12 cellular contexts compared by ENCODE assay signal in the genomic region with DNA sequence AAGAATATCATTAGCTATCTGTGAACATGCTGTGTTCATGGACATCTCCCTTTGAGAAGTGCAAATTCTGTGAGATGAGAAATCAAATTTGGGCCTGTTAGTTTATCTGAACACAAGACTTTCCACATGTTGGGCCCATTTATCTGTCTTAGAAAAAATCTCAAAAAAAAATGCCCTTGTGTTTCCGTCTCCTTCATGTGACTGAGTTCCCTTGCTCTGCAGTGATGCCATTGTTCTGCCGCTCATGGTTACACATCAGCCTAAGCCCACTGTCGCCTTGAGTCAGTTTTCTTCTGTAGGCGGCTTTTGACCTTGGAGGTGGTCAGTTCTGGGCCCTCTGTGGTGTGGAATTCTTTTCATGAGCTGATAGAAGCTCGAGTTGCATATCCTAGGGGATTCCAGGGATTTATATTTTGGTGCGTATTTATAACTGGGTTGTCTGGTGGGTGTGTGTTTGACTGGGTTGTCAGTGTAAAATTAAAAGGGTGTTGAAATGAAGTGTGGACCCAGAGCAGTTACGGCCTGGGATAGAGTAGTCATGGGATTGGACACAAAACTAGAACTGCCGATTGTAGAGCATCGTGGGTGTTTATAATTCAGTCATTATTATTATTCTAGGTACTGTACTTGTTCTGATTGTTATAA.
DNase-seq lines count a peak whose midpoint lies in the region; ATAC-seq and TF ChIP-seq lines count a peak whose summit lies in the region.
"Had no signal": no experiment of that assay in that cellular context is flagged by ENCODE, and none has a peak within 500 bp of the region (broad histone marks: within the 10 kb centered on the region; RNA-seq: fewer than 3 reads in every experiment).

No MANE protein-coding gene starts in this region.

- H3K27me3 ChIP-seq in esophagus muscularis mucosa, result no peaks in the 10 kb centered on the region

- no peak for TF ChIP-seq EP300 in esophagus muscularis mucosa (IDR thresholded peaks at IDR 0.05)

- peak overlapping the region; percentile 70 for H3K4me3 ChIP-seq in SK-N-MC
- H3K4me3 ChIP-seq in esophagus muscularis mucosa, result no peak overlapping the region

- H3K9me3 ChIP-seq in SK-N-MC (ENCODE audit: low read depth, low read length), result no peaks in the 10 kb centered on the region
- H3K9me3 ChIP-seq in esophagus muscularis mucosa, result no peaks in the 10 kb centered on the region

- no peaks in the 10 kb centered on the region for H3K36me3 Mint-ChIP-seq in progenitor cell of endocrine pancreas (ENCODE audit: insufficient read depth)

- no peak for TF ChIP-seq POLR2A in esophagus muscularis mucosa (IDR thresholded peaks at IDR 0.05; ENCODE audit: low read depth)

- in situ Hi-C loops in GM13976 (cut with MboI; ENCODE audit: low sequenced_read_pairs, unreplicated experiment), result no loop called here

- TF ChIP-seq CTCF in esophagus muscularis mucosa (IDR thresholded peaks at IDR 0.05) (no peak), progenitor cell of endocrine pancreas (IDR thresholded peaks at IDR 0.05; ENCODE audit: unreplicated experiment) (no peak), GM13976 (IDR thresholded peaks at IDR 0.05; ENCODE audit: borderline replicate concordance, control extremely low read depth, extremely low read depth, insufficient read depth, missing control alignments) (no peak)

- intact Hi-C loops in esophagus muscularis mucosa (cut with DNase I), result no loop called here

- H3K9me3 Mint-ChIP-seq in progenitor cell of endocrine pancreas (ENCODE audit: low read depth), result no peaks in the 10 kb centered on the region

- peak overlapping the region; percentile 85 for H3K27ac ChIP-seq in SK-N-MC
- peak overlapping the region in 3 of 4 donors; percentile 38 to 67 (median 67) for H3K27ac ChIP-seq in esophagus muscularis mucosa (replicated peaks in 1 of 4)
- H3K27ac ChIP-seq: 22Rv1 had no signal

- peaks cover 53 to 63% (median 62%) of the 10 kb centered on the region in 4 donors for H3K4me1 ChIP-seq in esophagus muscularis mucosa

- peak overlapping the region; percentile 1 for H3K4me3 Mint-ChIP-seq in progenitor cell of endocrine pancreas (ENCODE audit: low read depth)

- no peaks in the 10 kb centered on the region for H3K27me3 Mint-ChIP-seq in progenitor cell of endocrine pancreas

- ATAC-seq in GM18868 (IDR thresholded peaks at IDR 0.05; ENCODE audit: unreplicated experiment) (no peak), GM18519 (IDR thresholded peaks at IDR 0.05; ENCODE audit: low FRiP score, unreplicated experiment) (no peak)

- peak overlapping the region; percentile 75 for H3K27ac Mint-ChIP-seq in progenitor cell of endocrine pancreas

- H3K9ac ChIP-seq in SK-N-MC (ENCODE audit: insufficient read length), result no peak overlapping the region

- H3K4me1 Mint-ChIP-seq in progenitor cell of endocrine pancreas (ENCODE audit: low read depth), result peaks cover 70% of the 10 kb centered on the region

- H3K36me3 ChIP-seq in SK-N-MC (ENCODE audit: insufficient read depth, low read length) (no peaks in the 10 kb centered on the region), esophagus muscularis mucosa (no peaks in the 10 kb centered on the region)

- DNase-seq in NCI-H82 (lab: John Stamatoyannopoulos, UW) (peak; percentile 34), NCI-H82 treated with DMSO at 0.1 percent for 48 hours (lab: John Stamatoyannopoulos, UW; ENCODE audit: unreplicated experiment) (no peak), SK-N-MC (ENCODE audit: low read depth, low spot score) (no peak), esophagus muscularis mucosa (ENCODE audit: extremely low spot score) (no peak), progenitor cell of endocrine pancreas (ENCODE audit: low spot score, unreplicated experiment) (no peak), GM13976 (ENCODE audit: low spot score) (no peak)
- DNase-seq: central memory CD4-positive, alpha-beta T cell; DMS 273 treated with DMSO at 0.1 percent for 48 hours; stimulated activated CD4-positive, alpha-beta T cell treated with anti-CD3 and anti-CD28 coated beads, Interleukin-4, amount 100 ng/mL, for 1 hour had no signal

- WGBS in esophagus muscularis mucosa, result 86% methylated on average over 9 of the region's 9 CpGs
